ENCODE assay signal across 28 cellular contexts in genomic region chr20:1373036-1373435, GRCh38. TPM values are rescaled to one million over a fixed set of nuclear protein-coding genes. Genes with fewer than 3 reads are reported as not detected.
DNase-seq lines count a peak whose midpoint lies in the region; ATAC-seq, FAIRE-seq and TF ChIP-seq lines count a peak whose summit lies in the region.
"Had no signal": no experiment of that assay in that cellular context is flagged by ENCODE, and none has a peak within 500 bp of the region (broad histone marks: within the 10 kb centered on the region; RNA-seq: fewer than 3 reads in every experiment).

No MANE protein-coding gene starts in this region.

- no peaks in the 10 kb centered on the region for H3K27me3 Mint-ChIP-seq in naive thymus-derived CD8-positive, alpha-beta T cell
- H3K27me3 Mint-ChIP-seq: activated CD4-positive, alpha-beta T cell treated with anti-CD3 and anti-CD28 coated beads, Interleukin-2, amount 10 ng/mL, durations not matched to agents 24 days and 14 days; IgD-negative memory B cell; naive B cell; stimulated activated naive B cell treated with anti-CD40 and anti-IgM and Interleukin-4, amounts not matched to agents 10 μg/mL and 1 μg/mL and 100 μg/mL, for 72 hours had no signal

- no peak overlapping the region for H2AFZ ChIP-seq in HepG2 (ENCODE audit: low read length)

- no peaks in the 10 kb centered on the region for H3K9me3 ChIP-seq in HepG2 (ENCODE audit: low read length)
- H3K9me3 ChIP-seq in right lobe of liver, result no peaks in the 10 kb centered on the region
- H3K9me3 ChIP-seq: breast epithelium, colonic mucosa, thoracic aorta had no signal

- H3K4me2 ChIP-seq in HepG2 (ENCODE audit: low read depth, low read length), result no peak overlapping the region

- no TSS peak for BruUV-seq in HepG2 (replicated peaks; lab: Mats Ljungman, UMichigan)

- peaks cover 13% of the 10 kb centered on the region for H3K4me1 ChIP-seq in HepG2 (ENCODE audit: insufficient read depth, low read length)
- H3K4me1 ChIP-seq in right lobe of liver, result peaks cover 0 to 20% (median 6%) of the 10 kb centered on the region in 4 donors
- H3K4me1 ChIP-seq: breast epithelium had no signal

- H3K27ac ChIP-seq in HepG2 (ENCODE audit: extremely low read length, insufficient read depth, low read length) (no peak overlapping the region), right lobe of liver (no peak overlapping the region), dorsolateral prefrontal cortex (peak overlapping the region in 54 of 59 donors; percentile 2 to 84 (median 74))
- H3K27ac ChIP-seq: colonic mucosa, WERI-Rb-1 had no signal

- peaks cover 40 to 67% (median 60%) of the 10 kb centered on the region in 4 donors for H3K4me1 Mint-ChIP-seq in naive thymus-derived CD8-positive, alpha-beta T cell

- FAIRE-seq in HepG2 (lab: Jason Lieb, UNC), result no peak
- FAIRE-seq: GM19239, kidney had no signal

- 98% methylated on average over 3 of the region's 3 CpGs for WGBS in HepG2 (ENCODE audit: low lambda C conversion rate)
- WGBS in right lobe of liver (ENCODE audit: insufficient coverage, low coverage, low lambda C conversion rate, missing lambda C conversion rate), result 66% methylated on average over 3 of the region's 3 CpGs

- POLR2A ChIA-PET in HepG2 (lab: Yijun Ruan, JAX), result no interaction called here
- POLR2A ChIA-PET in naive thymus-derived CD8-positive, alpha-beta T cell (lab: Charles Lee), result no interaction called here

- H3K27ac Mint-ChIP-seq in naive thymus-derived CD8-positive, alpha-beta T cell, result peak overlapping the region in 8 of 10 donors; percentile 34 to 87 (median 45)
- H3K27ac Mint-ChIP-seq: IgD-negative memory B cell had no signal

- DNase-seq in HepG2 (ENCODE audit: low spot score) (no peak), right lobe of liver (no peak), dorsolateral prefrontal cortex (no peak), GDM1 (lab: John Stamatoyannopoulos, UW) (no peak), ACHN (no peak)
- no peak for DNase-seq in naive thymus-derived CD8-positive, alpha-beta T cell
- DNase-seq: activated CD4-positive, alpha-beta T cell treated with anti-CD3 and anti-CD28 coated beads, Interleukin-2, amount 10 ng/mL, durations not matched to agents 24 days and 14 days; activated gamma-delta T cell; amniotic stem cell; colonic mucosa; DMS 273 treated with DMSO at 0.1 percent for 48 hours; kidney; mesendoderm; naive B cell; NCI-H1105; NCI-H2029 treated with DMSO at 0.1 percent for 48 hours; NCI-H2227 treated with DMSO at 0.1 percent for 48 hours; NCI-H82; retina; stimulated activated CD4-positive, alpha-beta T cell treated with anti-CD3 and anti-CD28 coated beads, Interleukin-4, amount 100 ng/mL, for 1 hour; stimulated activated naive B cell treated with anti-CD40 and anti-IgM and Interleukin-4, amounts not matched to agents 10 μg/mL and 1 μg/mL and 100 μg/mL, for 72 hours; WERI-Rb-1 had no signal

- in situ Hi-C loops in HepG2 (cut with HindIII; ENCODE audit: extremely low pct_ligation_motif_present, low pct_unique_long_range_greater_than_20kb), result no loop called here
- in situ Hi-C loops in ACHN (cut with HindIII; ENCODE audit: low pct_ligation_motif_present, low pct_unique_long_range_greater_than_20kb, low sequenced_read_pairs), result no loop called here

- H3K4me3 Mint-ChIP-seq in naive thymus-derived CD8-positive, alpha-beta T cell, result peak overlapping the region in 1 of 10 donors; percentile 58
- H3K4me3 Mint-ChIP-seq: activated CD4-positive, alpha-beta T cell treated with anti-CD3 and anti-CD28 coated beads, Interleukin-2, amount 10 ng/mL, durations not matched to agents 24 days and 14 days; IgD-negative memory B cell; stimulated activated naive B cell treated with anti-CD40 and anti-IgM and Interleukin-4, amounts not matched to agents 10 μg/mL and 1 μg/mL and 100 μg/mL, for 72 hours had no signal

- peaks cover 0 to 78% (median 10%) of the 10 kb centered on the region in 3 donors for H3K36me3 Mint-ChIP-seq in naive thymus-derived CD8-positive, alpha-beta T cell

- ATAC-seq in HepG2 (no peak), right lobe of liver (no peak), SK-N-SH treated with all-trans-retinoic acid at 6 μM for 48 hours (no peak), GM19328 (IDR thresholded peaks at IDR 0.05; ENCODE audit: unreplicated experiment) (no peak)
- ATAC-seq in naive thymus-derived CD8-positive, alpha-beta T cell, result no peak
- ATAC-seq: stimulated activated naive B cell treated with anti-CD40 and anti-IgM and Interleukin-4, amounts not matched to agents 10 μg/mL and 1 μg/mL and 100 μg/mL, for 72 hours had no signal

- intact Hi-C loops in HepG2 (cut with micrococcal nuclease; ENCODE audit: unreplicated experiment) (no loop called here), right lobe of liver (cut with DNase I) (no loop called here), dorsolateral prefrontal cortex (cut with DNase I) (loop anchor here in 1 of 2 donors (2.0 to 5.0 kb wide), 2 partner anchors 20 to 46 kb away; partner anchors contain the start of genes FKBP1A and SDCBP2)

- TF ChIP-seq POLR2A in HepG2 (IDR thresholded peaks at IDR 0.05; ENCODE audit: insufficient read depth in 1 of 2, low read depth in 2 of 2, low read length in 2 of 2), result no peak
- TF ChIP-seq POLR2A in right lobe of liver (IDR thresholded peaks at IDR 0.05), result no peak

- H3K79me2 ChIP-seq in HepG2 (ENCODE audit: insufficient read depth, low read length), result peaks cover 40% of the 10 kb centered on the region

- TF ChIP-seq CTCF in HepG2 (CRISPR knock-in tag; IDR thresholded peaks at IDR 0.05), result no peak
- TF ChIP-seq CTCF in right lobe of liver (IDR thresholded peaks at IDR 0.05), result no peak
- TF ChIP-seq CTCF in dorsolateral prefrontal cortex (IDR thresholded peaks at IDR 0.05 in 54 of 56, conservative IDR thresholded peaks at IDR 0.05 in 2 of 56; ENCODE audit: low read depth in 1 of 56, partially characterized antibody in 56 of 56), result no peak

- H3K9ac ChIP-seq in HepG2 (ENCODE audit: insufficient read depth, low read depth, low read length), result no peak overlapping the region

- no peak for TF ChIP-seq EP300 in HepG2 (IDR thresholded peaks at IDR 0.05; ENCODE audit: low read depth in 2 of 2, low read length in 2 of 2)
- no peak for TF ChIP-seq EP300 in HepG2 (CRISPR knock-in tag; IDR thresholded peaks at IDR 0.05; ENCODE audit: borderline replicate concordance)

- H3K4me3 ChIP-seq in HepG2 (replicated peaks in 1 of 3; ENCODE audit: insufficient read depth in 1 of 3, low read depth in 2 of 3, low read length in 3 of 3), result no peak overlapping the region
- H3K4me3 ChIP-seq in right lobe of liver, result no peak overlapping the region
- no peak overlapping the region for H3K4me3 ChIP-seq in dorsolateral prefrontal cortex
- H3K4me3 ChIP-seq: breast epithelium, colonic mucosa, thoracic aorta had no signal

- CTCF ChIA-PET in HepG2 (lab: Yijun Ruan, JAX; ENCODE audit: low intra/inter-chr PET ratio, low total read pairs), result no interaction called here

- H3K9me3 Mint-ChIP-seq in naive thymus-derived CD8-positive, alpha-beta T cell, result no peaks in the 10 kb centered on the region
- H3K9me3 Mint-ChIP-seq: activated CD4-positive, alpha-beta T cell treated with anti-CD3 and anti-CD28 coated beads, Interleukin-2, amount 10 ng/mL, durations not matched to agents 24 days and 14 days; IgD-negative memory B cell; naive B cell; stimulated activated naive B cell treated with anti-CD40 and anti-IgM and Interleukin-4, amounts not matched to agents 10 μg/mL and 1 μg/mL and 100 μg/mL, for 72 hours had no signal

- no peaks in the 10 kb centered on the region for H3K27me3 ChIP-seq in HepG2 (ENCODE audit: control insufficient read depth in 1 of 2, insufficient read depth in 2 of 2, low read length in 2 of 2)
- no peaks in the 10 kb centered on the region for H3K27me3 ChIP-seq in right lobe of liver
- H3K27me3 ChIP-seq in dorsolateral prefrontal cortex, result no peaks in the 10 kb centered on the region
- H3K27me3 ChIP-seq: breast epithelium, colonic mucosa had no signal

- no peak for TF ChIP-seq RAD21 in HepG2 (CRISPR knock-in tag; IDR thresholded peaks at IDR 0.05)

- H3K36me3 ChIP-seq in HepG2 (replicated peaks in 1 of 2; ENCODE audit: control insufficient read depth in 1 of 2, insufficient read depth in 2 of 2, low read length in 2 of 2), result peaks cover 31 to 73% of the 10 kb centered on the region in 2 experiments
- H3K36me3 ChIP-seq in right lobe of liver, result peaks cover 0 to 11% (median 4%) of the 10 kb centered on the region in 4 donors
- H3K36me3 ChIP-seq: breast epithelium, colonic mucosa had no signal

- peaks cover 46% of the 10 kb centered on the region for H4K20me1 ChIP-seq in HepG2 (ENCODE audit: insufficient read depth, low read length)

RNA-seq across cellular contexts. Expression of gene FKBP1A, which starts 19.8 kb away (rescaled TPM):
- 119 and 188 TPM in 2 replicates for total RNA-seq in HepG2 (2016; rRNA removed; fragmentation: Illumina TruSeq; extraction: Trizol)
- total RNA-seq in HepG2 (2016; cell fraction: cytosol; rRNA removed; fragmentation: Illumina TruSeq; extraction: Trizol; ENCODE audit: low read depth), result 32.5 and 44.9 TPM in 2 replicates
- total RNA-seq in HepG2 (2016; cell fraction: insoluble cytoplasmic fraction; rRNA removed; fragmentation: Illumina TruSeq; extraction: Trizol), result 120 and 187 TPM in 2 replicates
- total RNA-seq in HepG2 (2016; cell fraction: membrane; rRNA removed; fragmentation: Illumina TruSeq; extraction: Trizol), result 119 and 132 TPM in 2 replicates
- total RNA-seq in HepG2 (2016; cell fraction: nucleus; rRNA removed; fragmentation: Illumina TruSeq; extraction: Trizol), result 70.0 and 93.2 TPM in 2 replicates
- polyA plus RNA-seq in HepG2 (2011; rRNA removed), result 436 and 468 TPM in 2 replicates
- 445 and 560 TPM in 2 replicates for polyA plus RNA-seq in HepG2 (2011; cell fraction: cytosol; rRNA removed)
- polyA plus RNA-seq in HepG2 (2011; cell fraction: nucleus; rRNA removed), result 139 and 210 TPM in 2 replicates
- 286 and 329 TPM in 2 replicates for polyA plus RNA-seq in HepG2 (2012)
- polyA plus RNA-seq in HepG2 (2016; cell fraction: cytosol; fragmentation: Illumina TruSeq; extraction: Trizol; ENCODE audit: low read depth), result 115 and 137 TPM in 2 replicates
- 594 and 645 TPM in 2 replicates for polyA plus RNA-seq in HepG2 (2016; cell fraction: insoluble cytoplasmic fraction; fragmentation: Illumina TruSeq; extraction: Trizol; ENCODE audit: low read depth)
- 321 and 333 TPM in 2 replicates for polyA plus RNA-seq in HepG2 (2016; cell fraction: membrane; fragmentation: Illumina TruSeq; extraction: Trizol; ENCODE audit: low read depth)
- 249 and 270 TPM in 2 replicates for polyA plus RNA-seq in HepG2 (2016; cell fraction: nucleus; fragmentation: Illumina TruSeq; extraction: Trizol; ENCODE audit: insufficient read depth, low read depth)
- 241 and 466 TPM in 2 replicates for polyA minus RNA-seq in HepG2 (2011; rRNA and poly(A)+ RNA removed; ENCODE audit: low replicate concordance)
- 119 and 130 TPM in 2 replicates for polyA minus RNA-seq in HepG2 (2011; cell fraction: cytosol; rRNA and poly(A)+ RNA removed)
- polyA minus RNA-seq in HepG2 (2011; cell fraction: nucleus; rRNA and poly(A)+ RNA removed), result 63.7 and 102 TPM in 2 replicates
- 10 to 100 TPM; 56.9 to 86.9 (median 63.4) TPM for total RNA-seq in right lobe of liver
- 100 to 1,000 TPM; 106 to 317 (median 196) TPM for total RNA-seq in dorsolateral prefrontal cortex
- 10 to 100 TPM; 79.0 to 79.4 TPM for total RNA-seq in naive thymus-derived CD8-positive, alpha-beta T cell
- polyA plus RNA-seq in naive thymus-derived CD8-positive, alpha-beta T cell, result 10 to 100 TPM; 47.2 to 50.4 (median 50.1) TPM

RNA-seq across cellular contexts. Expression of gene SDCBP2, which starts 44.1 kb away (rescaled TPM):
- total RNA-seq in HepG2 (2016; rRNA removed; fragmentation: Illumina TruSeq; extraction: Trizol) (0.87 and 1.2 TPM in 2 replicates), right lobe of liver (10 to 100 TPM in 3 of 6 experiments, 1 to 10 TPM in 3; 2.0 to 43.3 (median 16.6) TPM), dorsolateral prefrontal cortex (10 to 100 TPM in 118 of 120 experiments, 1 to 10 TPM in 2; 6.5 to 34.6 (median 21.2) TPM)
- 0.79 and 0.91 TPM in 2 replicates for total RNA-seq in HepG2 (2016; cell fraction: cytosol; rRNA removed; fragmentation: Illumina TruSeq; extraction: Trizol; ENCODE audit: low read depth)
- total RNA-seq in HepG2 (2016; cell fraction: insoluble cytoplasmic fraction; rRNA removed; fragmentation: Illumina TruSeq; extraction: Trizol), result 0.89 and 1.1 TPM in 2 replicates
- 0.48 and 0.93 TPM in 2 replicates for total RNA-seq in HepG2 (2016; cell fraction: membrane; rRNA removed; fragmentation: Illumina TruSeq; extraction: Trizol)
- 0.66 and 0.81 TPM in 2 replicates for total RNA-seq in HepG2 (2016; cell fraction: nucleus; rRNA removed; fragmentation: Illumina TruSeq; extraction: Trizol)
- polyA plus RNA-seq in HepG2 (2011; rRNA removed), result 2.4 and 2.9 TPM in 2 replicates
- polyA plus RNA-seq in HepG2 (2011; cell fraction: cytosol; rRNA removed), result 2.5 and 3.1 TPM in 2 replicates
- 6.1 and 6.2 TPM in 2 replicates for polyA plus RNA-seq in HepG2 (2011; cell fraction: nucleus; rRNA removed)
- polyA plus RNA-seq in HepG2 (2012), result 2.1 and 4.3 TPM in 2 replicates
- polyA plus RNA-seq in HepG2 (2016; cell fraction: cytosol; fragmentation: Illumina TruSeq; extraction: Trizol; ENCODE audit: low read depth), result 0.62 and 0.94 TPM in 2 replicates
- 0.67 and 0.96 TPM in 2 replicates for polyA plus RNA-seq in HepG2 (2016; cell fraction: insoluble cytoplasmic fraction; fragmentation: Illumina TruSeq; extraction: Trizol; ENCODE audit: low read depth)
- polyA plus RNA-seq in HepG2 (2016; cell fraction: membrane; fragmentation: Illumina TruSeq; extraction: Trizol; ENCODE audit: low read depth), result 0.65 and 0.68 TPM in 2 replicates
- 1.5 and 1.6 TPM in 2 replicates for polyA plus RNA-seq in HepG2 (2016; cell fraction: nucleus; fragmentation: Illumina TruSeq; extraction: Trizol; ENCODE audit: insufficient read depth, low read depth)
- polyA minus RNA-seq in HepG2 (2011; rRNA and poly(A)+ RNA removed; ENCODE audit: low replicate concordance), result 0.42 and 0.92 TPM in 2 replicates
- polyA minus RNA-seq in HepG2 (2011; cell fraction: cytosol; rRNA and poly(A)+ RNA removed), result 0.62 and 0.89 TPM in 2 replicates
- polyA minus RNA-seq in HepG2 (2011; cell fraction: nucleus; rRNA and poly(A)+ RNA removed), result 0.37 and 0.64 TPM in 2 replicates
- 1 to 10 TPM; 2.7 to 3.3 TPM for total RNA-seq in naive thymus-derived CD8-positive, alpha-beta T cell
- polyA plus RNA-seq in naive thymus-derived CD8-positive, alpha-beta T cell, result 1 to 10 TPM in 1 of 3 donors, under 1 TPM in 2; 0.81 to 1.5 (median 0.98) TPM

Comparison
In these comparisons a context has a peak if more than half of its experiments do, and no peak if none do; other contexts are left out.
1. H3K27ac ChIP-seq: peak in dorsolateral prefrontal cortex (54 of 59); none in HepG2 (single experiment) and right lobe of liver (0 of 3).